1 cellular context compared by ENCODE assay signal in genomic region chr9:84600739-84601138, GRCh38.
TF ChIP-seq lines count a peak whose summit lies in the region.

No MANE protein-coding gene starts in this region.

TF ChIP-seq in GM23338, 12 proteins besides CTCF, POLR2A, EP300 and RAD21 (continued from another document):
- TF ChIP-seq, protein P1, sequence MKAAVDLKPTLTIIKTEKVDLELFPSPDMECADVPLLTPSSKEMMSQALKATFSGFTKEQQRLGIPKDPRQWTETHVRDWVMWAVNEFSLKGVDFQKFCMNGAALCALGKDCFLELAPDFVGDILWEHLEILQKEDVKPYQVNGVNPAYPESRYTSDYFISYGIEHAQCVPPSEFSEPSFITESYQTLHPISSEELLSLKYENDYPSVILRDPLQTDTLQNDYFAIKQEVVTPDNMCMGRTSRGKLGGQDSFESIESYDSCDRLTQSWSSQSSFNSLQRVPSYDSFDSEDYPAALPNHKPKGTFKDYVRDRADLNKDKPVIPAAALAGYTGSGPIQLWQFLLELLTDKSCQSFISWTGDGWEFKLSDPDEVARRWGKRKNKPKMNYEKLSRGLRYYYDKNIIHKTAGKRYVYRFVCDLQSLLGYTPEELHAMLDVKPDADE (IDR thresholded peaks at IDR 0.05), result no peak
- no peak for TF ChIP-seq POLR2AphosphoS5 (IDR thresholded peaks at IDR 0.05; ENCODE audit: low read depth)
- TF ChIP-seq JUNB (IDR thresholded peaks at IDR 0.05; ENCODE audit: unreplicated experiment), result no peak
- TF ChIP-seq, protein P2, sequence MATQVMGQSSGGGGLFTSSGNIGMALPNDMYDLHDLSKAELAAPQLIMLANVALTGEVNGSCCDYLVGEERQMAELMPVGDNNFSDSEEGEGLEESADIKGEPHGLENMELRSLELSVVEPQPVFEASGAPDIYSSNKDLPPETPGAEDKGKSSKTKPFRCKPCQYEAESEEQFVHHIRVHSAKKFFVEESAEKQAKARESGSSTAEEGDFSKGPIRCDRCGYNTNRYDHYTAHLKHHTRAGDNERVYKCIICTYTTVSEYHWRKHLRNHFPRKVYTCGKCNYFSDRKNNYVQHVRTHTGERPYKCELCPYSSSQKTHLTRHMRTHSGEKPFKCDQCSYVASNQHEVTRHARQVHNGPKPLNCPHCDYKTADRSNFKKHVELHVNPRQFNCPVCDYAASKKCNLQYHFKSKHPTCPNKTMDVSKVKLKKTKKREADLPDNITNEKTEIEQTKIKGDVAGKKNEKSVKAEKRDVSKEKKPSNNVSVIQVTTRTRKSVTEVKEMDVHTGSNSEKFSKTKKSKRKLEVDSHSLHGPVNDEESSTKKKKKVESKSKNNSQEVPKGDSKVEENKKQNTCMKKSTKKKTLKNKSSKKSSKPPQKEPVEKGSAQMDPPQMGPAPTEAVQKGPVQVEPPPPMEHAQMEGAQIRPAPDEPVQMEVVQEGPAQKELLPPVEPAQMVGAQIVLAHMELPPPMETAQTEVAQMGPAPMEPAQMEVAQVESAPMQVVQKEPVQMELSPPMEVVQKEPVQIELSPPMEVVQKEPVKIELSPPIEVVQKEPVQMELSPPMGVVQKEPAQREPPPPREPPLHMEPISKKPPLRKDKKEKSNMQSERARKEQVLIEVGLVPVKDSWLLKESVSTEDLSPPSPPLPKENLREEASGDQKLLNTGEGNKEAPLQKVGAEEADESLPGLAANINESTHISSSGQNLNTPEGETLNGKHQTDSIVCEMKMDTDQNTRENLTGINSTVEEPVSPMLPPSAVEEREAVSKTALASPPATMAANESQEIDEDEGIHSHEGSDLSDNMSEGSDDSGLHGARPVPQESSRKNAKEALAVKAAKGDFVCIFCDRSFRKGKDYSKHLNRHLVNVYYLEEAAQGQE (IDR thresholded peaks at IDR 0.05; ENCODE audit: unreplicated experiment), result no peak
- no peak for TF ChIP-seq STAT1 (IDR thresholded peaks at IDR 0.05; ENCODE audit: unreplicated experiment)
- no peak for TF ChIP-seq NANOG (IDR thresholded peaks at IDR 0.05; ENCODE audit: borderline replicate concordance)
- TF ChIP-seq ZNF331 (CRISPR knock-in tag; IDR thresholded peaks at IDR 0.05; ENCODE audit: low read depth), result no peak
- TF ChIP-seq CREB1 (CRISPR knock-in tag; IDR thresholded peaks at IDR 0.05; ENCODE audit: low read depth), result no peak
